9 cellular contexts compared by ENCODE assay signal in the genomic region with DNA sequence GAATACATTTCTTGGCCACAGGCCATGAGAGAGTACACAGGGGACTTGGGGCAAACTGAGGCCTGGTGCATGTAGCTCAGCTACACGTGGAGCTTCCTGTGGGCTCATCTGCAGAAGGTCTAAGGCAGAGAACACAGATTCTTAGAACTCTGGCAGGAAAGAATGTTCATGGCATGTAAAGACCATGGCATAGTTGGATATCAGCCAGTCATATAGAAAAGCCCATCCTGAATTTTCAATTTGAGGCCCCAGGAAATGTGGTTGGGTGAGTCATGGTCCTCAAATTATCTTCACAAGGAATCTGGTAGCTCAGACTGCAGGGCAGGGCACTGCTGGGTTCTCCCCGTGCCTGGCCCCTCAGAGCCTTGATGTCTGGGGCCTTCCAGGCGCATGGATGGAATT. TPM values are rescaled to one million over a fixed set of nuclear protein-coding genes. Genes with fewer than 3 reads are reported as not detected.
A peak's percentile ranks its signal among the peaks of the same experiment; 100 is the strongest.
DNase-seq lines count a peak whose midpoint lies in the region; ATAC-seq, FAIRE-seq and TF ChIP-seq lines count a peak whose summit lies in the region.
"Had no signal": no experiment of that assay in that cellular context is flagged by ENCODE, and none has a peak within 500 bp of the region (broad histone marks: within the 10 kb centered on the region; RNA-seq: fewer than 3 reads in every experiment).

No MANE protein-coding gene starts in this region.

- H3K9me3 ChIP-seq in lower lobe of right lung = no peaks in the 10 kb centered on the region
- H3K9me3 ChIP-seq: left ventricle myocardium inferior had no signal

- TF ChIP-seq POLR2A in H54 (IDR thresholded peaks at IDR 0.05; ENCODE audit: low read depth, low read length) = no peak

- no peak overlapping the region for H3K4me3 ChIP-seq in choroid plexus epithelial cell (ENCODE audit: low read depth, low read length)
- no peak overlapping the region for H3K4me3 ChIP-seq in lower lobe of right lung
- H3K4me3 ChIP-seq: left ventricle myocardium inferior had no signal

- no peak overlapping the region for H3K27ac ChIP-seq in lower lobe of right lung

- peak overlapping the region; percentile 81 for H3K27ac Mint-ChIP-seq in osteocyte (ENCODE audit: unreplicated experiment)

- no peaks in the 10 kb centered on the region for H3K27me3 ChIP-seq in lower lobe of right lung (ENCODE audit: low read depth)

- no peak overlapping the region for H3K4me3 Mint-ChIP-seq in osteocyte (ENCODE audit: unreplicated experiment)

- H3K4me1 ChIP-seq in lower lobe of right lung = peaks cover 34% of the 10 kb centered on the region

- H3K36me3 ChIP-seq in lower lobe of right lung = peaks cover 33% of the 10 kb centered on the region

- intact Hi-C loops in lower lobe of right lung (cut with DNase I) = no loop called here

- FAIRE-seq in H54 (lab: Jason Lieb, UNC) (peak; percentile 84), RCC 7860 (lab: Jason Lieb, UNC) (peak; percentile 10)

- no peaks in the 10 kb centered on the region for H3K9me3 Mint-ChIP-seq in osteocyte (ENCODE audit: unreplicated experiment)

- TF ChIP-seq CTCF in choroid plexus epithelial cell (conservative IDR thresholded peaks at IDR 0.05; ENCODE audit: low read depth, low read length) (no peak), osteocyte (IDR thresholded peaks at IDR 0.05) (no peak), lower lobe of right lung (IDR thresholded peaks at IDR 0.05) (no peak)

- H3K36me3 Mint-ChIP-seq in osteocyte (ENCODE audit: unreplicated experiment) = peaks cover 3% of the 10 kb centered on the region

- peaks cover 55% of the 10 kb centered on the region for H3K4me1 Mint-ChIP-seq in osteocyte (ENCODE audit: unreplicated experiment)

- no peaks in the 10 kb centered on the region for H3K27me3 Mint-ChIP-seq in osteocyte (ENCODE audit: unreplicated experiment)

- DNase-seq in H54 (ENCODE audit: insufficient read length, low spot score) (peak; percentile 33), RCC 7860 (ENCODE audit: low spot score) (peak; percentile 69), choroid plexus epithelial cell (ENCODE audit: low read depth) (peak; percentile 82), osteocyte (ENCODE audit: extremely low spot score, unreplicated experiment) (no peak), lower lobe of right lung (no peak), left lobe of liver (ENCODE audit: low spot score) (no peak), NCI-H2029 treated with DMSO at 0.1 percent for 48 hours (lab: John Stamatoyannopoulos, UW) (no peak), NCI-H510A treated with DMSO at 0.1 percent for 48 hours (lab: John Stamatoyannopoulos, UW) (no peak)
- DNase-seq: left ventricle myocardium inferior had no signal

- ATAC-seq in lower lobe of right lung (no peak), left lobe of liver (no peak)

RNA-seq across cellular contexts. Expression of a gene that starts 13.7 kb away (rescaled TPM):
- total RNA-seq in osteocyte (73.1 and 74.8 TPM in 2 replicates), lower lobe of right lung (26.2 TPM), left lobe of liver (7.3 TPM)

RNA-seq across cellular contexts. Expression of a gene that starts 37.9 kb away (rescaled TPM):
- total RNA-seq in osteocyte = 11.2 and 15.2 TPM in 2 replicates
- total RNA-seq in lower lobe of right lung = 14.7 TPM
- 14.5 TPM for total RNA-seq in left lobe of liver

RNA-seq across cellular contexts. Expression of a gene that starts 58.9 kb away (rescaled TPM):
- 10.6 and 11.6 TPM in 2 replicates for total RNA-seq in osteocyte
- 15.2 TPM for total RNA-seq in lower lobe of right lung
- total RNA-seq in left lobe of liver = 11.4 TPM

Comparison
In these comparisons a context has a peak if more than half of its experiments do, and no peak if none do; other contexts are left out.
1. DNase-seq: peak in H54 (single experiment), RCC 7860 (single experiment) and choroid plexus epithelial cell (single experiment); none in osteocyte (single experiment), lower lobe of right lung (single experiment), left lobe of liver (single experiment), NCI-H2029 treated with DMSO at 0.1 percent for 48 hours (single experiment) and NCI-H510A treated with DMSO at 0.1 percent for 48 hours (single experiment).